Comparison of ENCODE assay signal across 1 cellular context in the genomic region with DNA sequence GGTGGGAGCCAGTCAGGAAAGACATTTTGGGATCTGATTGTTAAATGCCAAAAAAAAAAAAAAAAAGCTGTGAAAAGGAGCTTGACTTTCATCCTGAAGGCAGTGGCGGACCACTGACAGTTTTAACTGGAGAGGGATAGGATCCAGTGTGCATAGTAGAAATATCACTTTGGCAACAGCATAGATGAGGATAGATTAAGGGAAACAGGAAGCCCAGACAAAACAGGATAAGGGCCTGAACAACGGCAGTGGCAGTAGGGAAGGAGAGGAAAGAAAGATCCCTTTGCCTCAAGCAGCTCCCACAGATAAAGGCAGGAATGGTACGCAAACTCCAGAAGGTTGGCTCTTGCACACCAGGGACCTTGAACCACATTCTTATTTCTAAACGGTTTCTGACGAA.
TF ChIP-seq lines count a peak whose summit lies in the region.

No MANE protein-coding gene starts in this region.

TF ChIP-seq in GM23338, 12 proteins besides CTCF, POLR2A, EP300 and RAD21 (continued from another document):
- TF ChIP-seq, protein P1, sequence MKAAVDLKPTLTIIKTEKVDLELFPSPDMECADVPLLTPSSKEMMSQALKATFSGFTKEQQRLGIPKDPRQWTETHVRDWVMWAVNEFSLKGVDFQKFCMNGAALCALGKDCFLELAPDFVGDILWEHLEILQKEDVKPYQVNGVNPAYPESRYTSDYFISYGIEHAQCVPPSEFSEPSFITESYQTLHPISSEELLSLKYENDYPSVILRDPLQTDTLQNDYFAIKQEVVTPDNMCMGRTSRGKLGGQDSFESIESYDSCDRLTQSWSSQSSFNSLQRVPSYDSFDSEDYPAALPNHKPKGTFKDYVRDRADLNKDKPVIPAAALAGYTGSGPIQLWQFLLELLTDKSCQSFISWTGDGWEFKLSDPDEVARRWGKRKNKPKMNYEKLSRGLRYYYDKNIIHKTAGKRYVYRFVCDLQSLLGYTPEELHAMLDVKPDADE (IDR thresholded peaks at IDR 0.05) = no peak
- TF ChIP-seq EZH2phosphoT487 (IDR thresholded peaks at IDR 0.05; ENCODE audit: unreplicated experiment) (no peak), POLR2AphosphoS5 (IDR thresholded peaks at IDR 0.05; ENCODE audit: low read depth) (no peak), NANOG (IDR thresholded peaks at IDR 0.05; ENCODE audit: borderline replicate concordance) (no peak), JUNB (IDR thresholded peaks at IDR 0.05; ENCODE audit: unreplicated experiment) (no peak), ZNF114 (CRISPR knock-in tag; IDR thresholded peaks at IDR 0.05) (no peak)
- TF ChIP-seq, protein P2, sequence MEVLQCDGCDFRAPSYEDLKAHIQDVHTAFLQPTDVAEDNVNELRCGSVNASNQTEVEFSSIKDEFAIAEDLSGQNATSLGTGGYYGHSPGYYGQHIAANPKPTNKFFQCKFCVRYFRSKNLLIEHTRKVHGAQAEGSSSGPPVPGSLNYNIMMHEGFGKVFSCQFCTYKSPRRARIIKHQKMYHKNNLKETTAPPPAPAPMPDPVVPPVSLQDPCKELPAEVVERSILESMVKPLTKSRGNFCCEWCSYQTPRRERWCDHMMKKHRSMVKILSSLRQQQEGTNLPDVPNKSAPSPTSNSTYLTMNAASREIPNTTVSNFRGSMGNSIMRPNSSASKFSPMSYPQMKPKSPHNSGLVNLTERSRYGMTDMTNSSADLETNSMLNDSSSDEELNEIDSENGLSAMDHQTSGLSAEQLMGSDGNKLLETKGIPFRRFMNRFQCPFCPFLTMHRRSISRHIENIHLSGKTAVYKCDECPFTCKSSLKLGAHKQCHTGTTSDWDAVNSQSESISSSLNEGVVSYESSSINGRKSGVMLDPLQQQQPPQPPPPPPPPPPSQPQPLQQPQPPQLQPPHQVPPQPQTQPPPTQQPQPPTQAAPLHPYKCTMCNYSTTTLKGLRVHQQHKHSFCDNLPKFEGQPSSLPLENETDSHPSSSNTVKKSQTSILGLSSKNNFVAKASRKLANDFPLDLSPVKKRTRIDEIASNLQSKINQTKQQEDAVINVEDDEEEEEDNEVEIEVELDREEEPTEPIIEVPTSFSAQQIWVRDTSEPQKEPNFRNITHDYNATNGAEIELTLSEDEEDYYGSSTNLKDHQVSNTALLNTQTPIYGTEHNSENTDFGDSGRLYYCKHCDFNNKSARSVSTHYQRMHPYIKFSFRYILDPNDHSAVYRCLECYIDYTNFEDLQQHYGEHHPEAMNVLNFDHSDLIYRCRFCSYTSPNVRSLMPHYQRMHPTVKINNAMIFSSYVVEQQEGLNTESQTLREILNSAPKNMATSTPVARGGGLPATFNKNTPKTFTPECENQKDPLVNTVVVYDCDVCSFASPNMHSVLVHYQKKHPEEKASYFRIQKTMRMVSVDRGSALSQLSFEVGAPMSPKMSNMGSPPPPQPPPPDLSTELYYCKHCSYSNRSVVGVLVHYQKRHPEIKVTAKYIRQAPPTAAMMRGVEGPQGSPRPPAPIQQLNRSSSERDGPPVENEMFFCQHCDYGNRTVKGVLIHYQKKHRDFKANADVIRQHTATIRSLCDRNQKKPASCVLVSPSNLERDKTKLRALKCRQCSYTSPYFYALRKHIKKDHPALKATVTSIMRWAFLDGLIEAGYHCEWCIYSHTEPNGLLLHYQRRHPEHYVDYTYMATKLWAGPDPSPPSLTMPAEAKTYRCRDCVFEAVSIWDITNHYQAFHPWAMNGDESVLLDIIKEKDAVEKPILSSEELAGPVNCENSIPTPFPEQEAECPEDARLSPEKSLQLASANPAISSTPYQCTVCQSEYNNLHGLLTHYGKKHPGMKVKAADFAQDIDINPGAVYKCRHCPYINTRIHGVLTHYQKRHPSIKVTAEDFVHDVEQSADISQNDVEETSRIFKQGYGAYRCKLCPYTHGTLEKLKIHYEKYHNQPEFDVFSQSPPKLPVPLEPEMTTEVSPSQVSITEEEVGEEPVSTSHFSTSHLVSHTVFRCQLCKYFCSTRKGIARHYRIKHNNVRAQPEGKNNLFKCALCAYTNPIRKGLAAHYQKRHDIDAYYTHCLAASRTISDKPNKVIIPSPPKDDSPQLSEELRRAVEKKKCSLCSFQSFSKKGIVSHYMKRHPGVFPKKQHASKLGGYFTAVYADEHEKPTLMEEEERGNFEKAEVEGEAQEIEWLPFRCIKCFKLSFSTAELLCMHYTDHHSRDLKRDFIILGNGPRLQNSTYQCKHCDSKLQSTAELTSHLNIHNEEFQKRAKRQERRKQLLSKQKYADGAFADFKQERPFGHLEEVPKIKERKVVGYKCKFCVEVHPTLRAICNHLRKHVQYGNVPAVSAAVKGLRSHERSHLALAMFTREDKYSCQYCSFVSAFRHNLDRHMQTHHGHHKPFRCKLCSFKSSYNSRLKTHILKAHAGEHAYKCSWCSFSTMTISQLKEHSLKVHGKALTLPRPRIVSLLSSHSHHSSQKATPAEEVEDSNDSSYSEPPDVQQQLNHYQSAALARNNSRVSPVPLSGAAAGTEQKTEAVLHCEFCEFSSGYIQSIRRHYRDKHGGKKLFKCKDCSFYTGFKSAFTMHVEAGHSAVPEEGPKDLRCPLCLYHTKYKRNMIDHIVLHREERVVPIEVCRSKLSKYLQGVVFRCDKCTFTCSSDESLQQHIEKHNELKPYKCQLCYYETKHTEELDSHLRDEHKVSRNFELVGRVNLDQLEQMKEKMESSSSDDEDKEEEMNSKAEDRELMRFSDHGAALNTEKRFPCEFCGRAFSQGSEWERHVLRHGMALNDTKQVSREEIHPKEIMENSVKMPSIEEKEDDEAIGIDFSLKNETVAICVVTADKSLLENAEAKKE (CRISPR knock-in tag; IDR thresholded peaks at IDR 0.05) = no peak
- TF ChIP-seq, protein P3, sequence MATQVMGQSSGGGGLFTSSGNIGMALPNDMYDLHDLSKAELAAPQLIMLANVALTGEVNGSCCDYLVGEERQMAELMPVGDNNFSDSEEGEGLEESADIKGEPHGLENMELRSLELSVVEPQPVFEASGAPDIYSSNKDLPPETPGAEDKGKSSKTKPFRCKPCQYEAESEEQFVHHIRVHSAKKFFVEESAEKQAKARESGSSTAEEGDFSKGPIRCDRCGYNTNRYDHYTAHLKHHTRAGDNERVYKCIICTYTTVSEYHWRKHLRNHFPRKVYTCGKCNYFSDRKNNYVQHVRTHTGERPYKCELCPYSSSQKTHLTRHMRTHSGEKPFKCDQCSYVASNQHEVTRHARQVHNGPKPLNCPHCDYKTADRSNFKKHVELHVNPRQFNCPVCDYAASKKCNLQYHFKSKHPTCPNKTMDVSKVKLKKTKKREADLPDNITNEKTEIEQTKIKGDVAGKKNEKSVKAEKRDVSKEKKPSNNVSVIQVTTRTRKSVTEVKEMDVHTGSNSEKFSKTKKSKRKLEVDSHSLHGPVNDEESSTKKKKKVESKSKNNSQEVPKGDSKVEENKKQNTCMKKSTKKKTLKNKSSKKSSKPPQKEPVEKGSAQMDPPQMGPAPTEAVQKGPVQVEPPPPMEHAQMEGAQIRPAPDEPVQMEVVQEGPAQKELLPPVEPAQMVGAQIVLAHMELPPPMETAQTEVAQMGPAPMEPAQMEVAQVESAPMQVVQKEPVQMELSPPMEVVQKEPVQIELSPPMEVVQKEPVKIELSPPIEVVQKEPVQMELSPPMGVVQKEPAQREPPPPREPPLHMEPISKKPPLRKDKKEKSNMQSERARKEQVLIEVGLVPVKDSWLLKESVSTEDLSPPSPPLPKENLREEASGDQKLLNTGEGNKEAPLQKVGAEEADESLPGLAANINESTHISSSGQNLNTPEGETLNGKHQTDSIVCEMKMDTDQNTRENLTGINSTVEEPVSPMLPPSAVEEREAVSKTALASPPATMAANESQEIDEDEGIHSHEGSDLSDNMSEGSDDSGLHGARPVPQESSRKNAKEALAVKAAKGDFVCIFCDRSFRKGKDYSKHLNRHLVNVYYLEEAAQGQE (IDR thresholded peaks at IDR 0.05; ENCODE audit: unreplicated experiment) = no peak
